Comparison of ENCODE assay signal across 5 cellular contexts in the genomic region with DNA sequence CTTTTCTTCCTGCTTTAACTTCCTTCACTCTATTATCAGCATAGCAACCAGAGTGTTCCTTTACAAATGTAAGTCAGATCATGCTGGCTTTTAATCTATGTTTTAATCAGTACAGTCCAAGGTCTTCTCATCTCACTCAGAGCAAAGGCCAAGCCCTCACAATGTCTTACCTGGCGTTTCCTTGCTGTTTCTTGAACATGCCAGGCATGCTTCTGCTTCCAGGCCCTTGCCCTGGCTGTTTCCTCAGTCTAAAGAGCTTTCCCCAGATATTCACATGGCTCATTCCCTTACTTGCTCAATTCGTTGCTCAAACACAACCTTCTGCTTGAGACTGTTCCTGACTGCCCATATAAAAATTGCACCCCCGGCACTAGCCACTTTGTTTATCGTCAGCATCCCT.
"Had no signal": no experiment of that assay in that cellular context is flagged by ENCODE, and none has a peak within 500 bp of the region (broad histone marks: within the 10 kb centered on the region; RNA-seq: fewer than 3 reads in every experiment).

No MANE protein-coding gene starts in this region.

- DNase-seq: IMR-90, KBM-7 had no signal

- H3K4me3 Mint-ChIP-seq: IgD-negative memory B cell had no signal

- H3K4me3 ChIP-seq: K562 had no signal

- H3K27ac Mint-ChIP-seq: IgD-negative memory B cell had no signal

- H3K27ac ChIP-seq: HL-60 had no signal
